In genomic region chr3:9947025-9947995, GRCh38 we compare ENCODE assay signal across 1 cellular context.
TF ChIP-seq lines count a peak whose summit lies in the region.

No MANE protein-coding gene starts in this region.

TF ChIP-seq in HepG2, 621 proteins besides CTCF, POLR2A, EP300 and RAD21 (continued from another document and continues in another):
- TF ChIP-seq ZNF512B (CRISPR knock-in tag; IDR thresholded peaks at IDR 0.05; ENCODE audit: borderline replicate concordance), result no peak
- TF ChIP-seq NFE2L2 (IDR thresholded peaks at IDR 0.05; ENCODE audit: low read length), result no peak
- TF ChIP-seq KDM5A (IDR thresholded peaks at IDR 0.05; ENCODE audit: borderline replicate concordance, low read length), result no peak
- TF ChIP-seq ZNF776 (CRISPR knock-in tag; IDR thresholded peaks at IDR 0.05), result no peak; the same call in 1 of the 2 replicates
- no peak for TF ChIP-seq FOXM1 (CRISPR knock-in tag; IDR thresholded peaks at IDR 0.05)
- no peak for TF ChIP-seq ELF1 (CRISPR knock-in tag; IDR thresholded peaks at IDR 0.05)
- peak; percentile 66; the same call in 1 of the 2 replicates for TF ChIP-seq NFKBIZ (CRISPR knock-in tag; IDR thresholded peaks at IDR 0.05)
- TF ChIP-seq PTBP1 (IDR thresholded peaks at IDR 0.05; ENCODE audit: low read depth, low read length, poor library complexity, severe bottlenecking), result peak; percentile 8
- peak; percentile 97 for TF ChIP-seq KLF12 (CRISPR knock-in tag; IDR thresholded peaks at IDR 0.05; ENCODE audit: borderline replicate concordance)
- TF ChIP-seq SMARCE1 (IDR thresholded peaks at IDR 0.05; ENCODE audit: borderline replicate concordance), result no peak
- TF ChIP-seq ZNF878 (CRISPR knock-in tag; IDR thresholded peaks at IDR 0.05), result peak; percentile 47; the same call in 1 of the 2 replicates
- TF ChIP-seq ZNF234 (CRISPR knock-in tag; conservative IDR thresholded peaks at IDR 0.05), result peak; percentile 87
- no peak for TF ChIP-seq ATRX (CRISPR knock-in tag; IDR thresholded peaks at IDR 0.05; ENCODE audit: borderline replicate concordance)
- peak; percentile 73 for TF ChIP-seq TFDP2 (CRISPR knock-in tag; IDR thresholded peaks at IDR 0.05)
- no peak for TF ChIP-seq ZNF431 (CRISPR knock-in tag; IDR thresholded peaks at IDR 0.05; ENCODE audit: borderline replicate concordance, low read depth)
- peak; percentile 80; the same call in 1 of the 2 replicates for TF ChIP-seq ZNF547 (CRISPR knock-in tag; IDR thresholded peaks at IDR 0.05)
- peak; percentile 25; the same call in 1 of the 2 replicates for TF ChIP-seq PITX1 (CRISPR knock-in tag; IDR thresholded peaks at IDR 0.05)
- TF ChIP-seq HNRNPH1 (optimal IDR thresholded peaks at IDR 0.05; ENCODE audit: low read depth, low read length), result no peak
- no peak for TF ChIP-seq HINFP (CRISPR knock-in tag; IDR thresholded peaks at IDR 0.05; ENCODE audit: low read depth)
- peak; percentile 37; the same call in 1 of the 2 replicates for TF ChIP-seq DNMT1 (CRISPR knock-in tag; IDR thresholded peaks at IDR 0.05)
- peak; percentile 97 for TF ChIP-seq MXD4 (CRISPR knock-in tag; IDR thresholded peaks at IDR 0.05)
- TF ChIP-seq, protein P1, sequence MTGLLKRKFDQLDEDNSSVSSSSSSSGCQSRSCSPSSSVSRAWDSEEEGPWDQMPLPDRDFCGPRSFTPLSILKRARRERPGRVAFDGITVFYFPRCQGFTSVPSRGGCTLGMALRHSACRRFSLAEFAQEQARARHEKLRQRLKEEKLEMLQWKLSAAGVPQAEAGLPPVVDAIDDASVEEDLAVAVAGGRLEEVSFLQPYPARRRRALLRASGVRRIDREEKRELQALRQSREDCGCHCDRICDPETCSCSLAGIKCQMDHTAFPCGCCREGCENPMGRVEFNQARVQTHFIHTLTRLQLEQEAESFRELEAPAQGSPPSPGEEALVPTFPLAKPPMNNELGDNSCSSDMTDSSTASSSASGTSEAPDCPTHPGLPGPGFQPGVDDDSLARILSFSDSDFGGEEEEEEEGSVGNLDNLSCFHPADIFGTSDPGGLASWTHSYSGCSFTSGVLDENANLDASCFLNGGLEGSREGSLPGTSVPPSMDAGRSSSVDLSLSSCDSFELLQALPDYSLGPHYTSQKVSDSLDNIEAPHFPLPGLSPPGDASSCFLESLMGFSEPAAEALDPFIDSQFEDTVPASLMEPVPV (CRISPR knock-in tag; IDR thresholded peaks at IDR 0.05), result peak; percentile 28
- 0 out of 2 replicates have a peak, but pooled peaks have one; percentile 47 for TF ChIP-seq FUBP1 (CRISPR knock-in tag; IDR thresholded peaks at IDR 0.05; ENCODE audit: borderline replicate concordance)
- TF ChIP-seq KLF9 (CRISPR knock-in tag; IDR thresholded peaks at IDR 0.05; ENCODE audit: low read depth), result no peak; the same call in 1 of the 2 replicates
- peak; percentile 37; the same call in 1 of the 2 replicates for TF ChIP-seq ETV5 (CRISPR knock-in tag; IDR thresholded peaks at IDR 0.05; ENCODE audit: borderline replicate concordance)
- TF ChIP-seq, protein P2, sequence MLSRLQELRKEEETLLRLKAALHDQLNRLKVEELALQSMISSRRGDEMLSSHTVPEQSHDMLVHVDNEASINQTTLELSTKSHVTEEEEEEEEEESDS (CRISPR knock-in tag; IDR thresholded peaks at IDR 0.05; ENCODE audit: borderline replicate concordance), result no peak
- TF ChIP-seq GATAD2A (CRISPR knock-in tag; IDR thresholded peaks at IDR 0.05), result no peak
- no peak for TF ChIP-seq JARID2 (CRISPR knock-in tag; IDR thresholded peaks at IDR 0.05; ENCODE audit: insufficient replicate concordance)
- TF ChIP-seq RCOR2 (CRISPR knock-in tag; IDR thresholded peaks at IDR 0.05), result no peak
- no peak; the same call in 1 of the 2 replicates for TF ChIP-seq EEA1 (CRISPR knock-in tag; IDR thresholded peaks at IDR 0.05; ENCODE audit: borderline replicate concordance)
- TF ChIP-seq FOXO1 (CRISPR knock-in tag; IDR thresholded peaks at IDR 0.05), result 0 out of 2 replicates have a peak, but pooled peaks have one; percentile 9
- TF ChIP-seq KMT2A (CRISPR knock-in tag; IDR thresholded peaks at IDR 0.05), result peak; percentile 88
- TF ChIP-seq ZNF607 (CRISPR knock-in tag; IDR thresholded peaks at IDR 0.05; ENCODE audit: borderline replicate concordance), result peak; percentile 70
- TF ChIP-seq ZNF280D (CRISPR knock-in tag; IDR thresholded peaks at IDR 0.05), result no peak; the same call in 1 of the 2 replicates
- TF ChIP-seq, protein P3, sequence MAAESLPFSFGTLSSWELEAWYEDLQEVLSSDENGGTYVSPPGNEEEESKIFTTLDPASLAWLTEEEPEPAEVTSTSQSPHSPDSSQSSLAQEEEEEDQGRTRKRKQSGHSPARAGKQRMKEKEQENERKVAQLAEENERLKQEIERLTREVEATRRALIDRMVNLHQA (CRISPR knock-in tag; IDR thresholded peaks at IDR 0.05), result no peak
- TF ChIP-seq ATF7 (IDR thresholded peaks at IDR 0.05), result no peak
- TF ChIP-seq ATF7 (CRISPR knock-in tag; IDR thresholded peaks at IDR 0.05), result no peak; the same call in 1 of the 2 replicates
- TF ChIP-seq, protein P4, sequence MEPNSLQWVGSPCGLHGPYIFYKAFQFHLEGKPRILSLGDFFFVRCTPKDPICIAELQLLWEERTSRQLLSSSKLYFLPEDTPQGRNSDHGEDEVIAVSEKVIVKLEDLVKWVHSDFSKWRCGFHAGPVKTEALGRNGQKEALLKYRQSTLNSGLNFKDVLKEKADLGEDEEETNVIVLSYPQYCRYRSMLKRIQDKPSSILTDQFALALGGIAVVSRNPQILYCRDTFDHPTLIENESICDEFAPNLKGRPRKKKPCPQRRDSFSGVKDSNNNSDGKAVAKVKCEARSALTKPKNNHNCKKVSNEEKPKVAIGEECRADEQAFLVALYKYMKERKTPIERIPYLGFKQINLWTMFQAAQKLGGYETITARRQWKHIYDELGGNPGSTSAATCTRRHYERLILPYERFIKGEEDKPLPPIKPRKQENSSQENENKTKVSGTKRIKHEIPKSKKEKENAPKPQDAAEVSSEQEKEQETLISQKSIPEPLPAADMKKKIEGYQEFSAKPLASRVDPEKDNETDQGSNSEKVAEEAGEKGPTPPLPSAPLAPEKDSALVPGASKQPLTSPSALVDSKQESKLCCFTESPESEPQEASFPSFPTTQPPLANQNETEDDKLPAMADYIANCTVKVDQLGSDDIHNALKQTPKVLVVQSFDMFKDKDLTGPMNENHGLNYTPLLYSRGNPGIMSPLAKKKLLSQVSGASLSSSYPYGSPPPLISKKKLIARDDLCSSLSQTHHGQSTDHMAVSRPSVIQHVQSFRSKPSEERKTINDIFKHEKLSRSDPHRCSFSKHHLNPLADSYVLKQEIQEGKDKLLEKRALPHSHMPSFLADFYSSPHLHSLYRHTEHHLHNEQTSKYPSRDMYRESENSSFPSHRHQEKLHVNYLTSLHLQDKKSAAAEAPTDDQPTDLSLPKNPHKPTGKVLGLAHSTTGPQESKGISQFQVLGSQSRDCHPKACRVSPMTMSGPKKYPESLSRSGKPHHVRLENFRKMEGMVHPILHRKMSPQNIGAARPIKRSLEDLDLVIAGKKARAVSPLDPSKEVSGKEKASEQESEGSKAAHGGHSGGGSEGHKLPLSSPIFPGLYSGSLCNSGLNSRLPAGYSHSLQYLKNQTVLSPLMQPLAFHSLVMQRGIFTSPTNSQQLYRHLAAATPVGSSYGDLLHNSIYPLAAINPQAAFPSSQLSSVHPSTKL (CRISPR knock-in tag; IDR thresholded peaks at IDR 0.05), result peak; percentile 45; the same call in 1 of the 2 replicates
- TF ChIP-seq, protein P5, sequence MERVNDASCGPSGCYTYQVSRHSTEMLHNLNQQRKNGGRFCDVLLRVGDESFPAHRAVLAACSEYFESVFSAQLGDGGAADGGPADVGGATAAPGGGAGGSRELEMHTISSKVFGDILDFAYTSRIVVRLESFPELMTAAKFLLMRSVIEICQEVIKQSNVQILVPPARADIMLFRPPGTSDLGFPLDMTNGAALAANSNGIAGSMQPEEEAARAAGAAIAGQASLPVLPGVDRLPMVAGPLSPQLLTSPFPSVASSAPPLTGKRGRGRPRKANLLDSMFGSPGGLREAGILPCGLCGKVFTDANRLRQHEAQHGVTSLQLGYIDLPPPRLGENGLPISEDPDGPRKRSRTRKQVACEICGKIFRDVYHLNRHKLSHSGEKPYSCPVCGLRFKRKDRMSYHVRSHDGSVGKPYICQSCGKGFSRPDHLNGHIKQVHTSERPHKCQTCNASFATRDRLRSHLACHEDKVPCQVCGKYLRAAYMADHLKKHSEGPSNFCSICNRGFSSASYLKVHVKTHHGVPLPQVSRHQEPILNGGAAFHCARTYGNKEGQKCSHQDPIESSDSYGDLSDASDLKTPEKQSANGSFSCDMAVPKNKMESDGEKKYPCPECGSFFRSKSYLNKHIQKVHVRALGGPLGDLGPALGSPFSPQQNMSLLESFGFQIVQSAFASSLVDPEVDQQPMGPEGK (CRISPR knock-in tag; IDR thresholded peaks at IDR 0.05), result peak; percentile 60
- peak; percentile 70; the same call in 1 of the 2 replicates for TF ChIP-seq ZNF546 (CRISPR knock-in tag; conservative IDR thresholded peaks at IDR 0.05)
- TF ChIP-seq TBX2 (CRISPR knock-in tag; IDR thresholded peaks at IDR 0.05; ENCODE audit: borderline replicate concordance), result peak; percentile 43; the same call in 1 of the 2 replicates
- TF ChIP-seq ZMYM4 (CRISPR knock-in tag; IDR thresholded peaks at IDR 0.05), result peak; percentile 59
- no peak for TF ChIP-seq ZKSCAN1 (IDR thresholded peaks at IDR 0.05; ENCODE audit: low read length)
- TF ChIP-seq ZNF703 (CRISPR knock-in tag; IDR thresholded peaks at IDR 0.05; ENCODE audit: borderline replicate concordance), result no peak; the same call in 1 of the 2 replicates
- peak; percentile 80; the same call in 1 of the 2 replicates for TF ChIP-seq ZNF619 (CRISPR knock-in tag; IDR thresholded peaks at IDR 0.05)
- peak; percentile 51 for TF ChIP-seq SRSF1 (optimal IDR thresholded peaks at IDR 0.05; ENCODE audit: low read depth, low read length)
